ENCODE assay signal across 8 cellular contexts in the genomic region with DNA sequence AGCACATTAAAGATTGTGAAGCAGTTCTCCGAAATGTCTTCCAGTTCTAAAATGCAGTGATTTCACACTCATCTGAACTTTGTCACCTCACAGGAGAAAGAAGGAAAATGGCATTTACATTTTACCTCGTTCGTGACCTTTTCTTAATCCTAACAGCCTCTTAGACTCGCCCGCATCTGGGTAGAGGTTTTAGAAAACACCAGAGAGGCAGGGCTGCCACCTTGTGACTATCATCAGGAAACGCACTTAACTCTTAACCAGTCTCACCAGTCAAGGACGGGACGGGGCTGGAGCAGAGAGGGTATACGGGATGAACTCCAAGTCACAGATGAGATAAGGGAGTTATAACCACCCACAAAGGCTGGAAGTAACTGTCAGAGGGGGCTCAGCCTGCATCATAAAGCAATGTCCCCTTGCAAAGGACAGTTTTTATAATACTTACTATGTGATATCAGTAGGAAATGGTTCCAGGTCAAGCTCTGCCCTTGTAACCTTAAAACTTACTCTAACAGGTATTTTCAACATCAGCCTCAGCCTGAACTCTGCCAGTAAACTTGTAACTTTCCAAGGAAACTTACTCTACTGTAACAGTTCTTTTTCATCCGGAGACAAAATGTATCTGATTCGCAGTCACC. TPM values are rescaled to one million over a fixed set of nuclear protein-coding genes. Genes with fewer than 3 reads are reported as not detected.
DNase-seq lines count a peak whose midpoint lies in the region; ATAC-seq and TF ChIP-seq lines count a peak whose summit lies in the region.

No MANE protein-coding gene starts in this region.

- TF ChIP-seq CTCF in AG04449 (IDR thresholded peaks at IDR 0.05; ENCODE audit: insufficient read depth, low read length, missing control alignments) (peak; percentile 54), GM13977 (IDR thresholded peaks at IDR 0.05; ENCODE audit: extremely low read depth, insufficient read depth, missing control alignments) (peak; percentile 61), dorsolateral prefrontal cortex (IDR thresholded peaks at IDR 0.05 in 54 of 56, conservative IDR thresholded peaks at IDR 0.05 in 2 of 56; ENCODE audit: low read depth in 1 of 56, partially characterized antibody in 56 of 56) (peak in 47 of 56 donors; percentile 10 to 67 (median 44))

- POLR2A ChIA-PET in AG04449 (lab: Yijun Ruan, JAX) = no interaction called here

- peaks cover 36 to 55% (median 53%) of the 10 kb centered on the region in 3 donors for H3K27me3 Mint-ChIP-seq in naive B cell

- peak overlapping the region in 1 of 8 donors; percentile 6 for H3K4me3 Mint-ChIP-seq in naive B cell

- in situ Hi-C loops in GM13977 (cut with MboI; ENCODE audit: low pct_unique_long_range_greater_than_20kb, low sequenced_read_pairs, unreplicated experiment) = no loop called here

- peaks cover 16 to 31% (median 26%) of the 10 kb centered on the region in 3 donors for H3K4me1 Mint-ChIP-seq in naive B cell

- intact Hi-C loops in dorsolateral prefrontal cortex (cut with DNase I) = loop anchor here in 1 of 2 donors (5.0 kb wide), 1 partner anchor 104 kb away; no protein-coding TSS in a partner anchor

- no peak overlapping the region for H3K27ac ChIP-seq in dorsolateral prefrontal cortex

- no peak overlapping the region for H3K4me3 ChIP-seq in AG04449 (ENCODE audit: low read depth, low read length)
- no peak overlapping the region for H3K4me3 ChIP-seq in dorsolateral prefrontal cortex

- no peaks in the 10 kb centered on the region for H3K9me3 Mint-ChIP-seq in naive B cell

- no peak overlapping the region for H3K27ac Mint-ChIP-seq in naive B cell

- peak; percentile 56 to 58 for ATAC-seq in naive B cell (ENCODE audit: low read depth in 2 of 2)

- DNase-seq in AG04449 (ENCODE audit: low read depth, low spot score) (peak; percentile 3), GM13977 (ENCODE audit: low spot score) (peak; percentile 48), NCI-H2227 treated with DMSO at 0.1 percent for 48 hours (lab: John Stamatoyannopoulos, UW) (peak; percentile 86), dorsolateral prefrontal cortex (peak in 3 of 10 donors; percentile 9 to 41 (median 29)), naive B cell (no peak), occipital lobe (lab: John Stamatoyannopoulos, UW) (no peak), cortex of kidney (lab: John Stamatoyannopoulos, UW) (no peak)
- peak; percentile 23 to 27 for DNase-seq in activated CD4-positive, alpha-beta T cell treated with anti-CD3 and anti-CD28 coated beads for 24 hours (ENCODE audit: low read depth in 2 of 2)

- H3K27me3 ChIP-seq in dorsolateral prefrontal cortex = peaks cover 0 to 52% (median 13%) of the 10 kb centered on the region in 45 donors

- CTCF ChIA-PET in AG04449 (lab: Yijun Ruan, JAX) = interaction anchor here (1.0 to 5.4 kb wide), 2 partner anchors 11 to 105 kb away, joined by 3 to 36 read pairs; no protein-coding TSS in a partner anchor

- H3K36me3 Mint-ChIP-seq in naive B cell = no peaks in the 10 kb centered on the region

RNA-seq across cellular contexts. Expression of a gene that starts 8.6 kb away (rescaled TPM):
- total RNA-seq in dorsolateral prefrontal cortex (under 1 TPM in 1 of 120 experiments, not detected in 119; 0.20 TPM), occipital lobe (not detected)
- not detected for polyA plus RNA-seq in naive B cell (ENCODE audit: low read depth in 6 of 6)

RNA-seq across cellular contexts. Expression of a gene that starts 38.3 kb away (rescaled TPM):
- total RNA-seq in dorsolateral prefrontal cortex (not detected), occipital lobe (not detected)
- not detected for polyA plus RNA-seq in naive B cell (ENCODE audit: low read depth in 6 of 6)

RNA-seq across cellular contexts. Expression of a gene that starts 49.7 kb away (rescaled TPM):
- 1 to 10 TPM in 3 of 120 experiments, under 1 TPM in 19, not detected in 98; 0.30 to 2.1 (median 0.73) TPM for total RNA-seq in dorsolateral prefrontal cortex
- polyA plus RNA-seq in naive B cell (ENCODE audit: low read depth in 6 of 6) = not detected
- not detected for total RNA-seq in occipital lobe

RNA-seq across cellular contexts. Expression of a gene that starts 58.6 kb away (rescaled TPM):
- total RNA-seq in dorsolateral prefrontal cortex (not detected), occipital lobe (not detected)
- not detected for polyA plus RNA-seq in naive B cell (ENCODE audit: low read depth in 6 of 6)

Comparison
In these comparisons a context has a peak if more than half of its experiments do, and no peak if none do; other contexts are left out.
1. DNase-seq: peak in AG04449 (single experiment), GM13977 (single experiment), NCI-H2227 treated with DMSO at 0.1 percent for 48 hours (single experiment) and activated CD4-positive, alpha-beta T cell treated with anti-CD3 and anti-CD28 coated beads for 24 hours (2 of 2); none in naive B cell (single experiment), occipital lobe (single experiment) and cortex of kidney (single experiment).
2. Peak in every context shown above with its lines, with median percentiles within 50 percentile points of each other: CTCF ChIP-seq.